ENCODE assay signal across 30 cellular contexts in the genomic region with DNA sequence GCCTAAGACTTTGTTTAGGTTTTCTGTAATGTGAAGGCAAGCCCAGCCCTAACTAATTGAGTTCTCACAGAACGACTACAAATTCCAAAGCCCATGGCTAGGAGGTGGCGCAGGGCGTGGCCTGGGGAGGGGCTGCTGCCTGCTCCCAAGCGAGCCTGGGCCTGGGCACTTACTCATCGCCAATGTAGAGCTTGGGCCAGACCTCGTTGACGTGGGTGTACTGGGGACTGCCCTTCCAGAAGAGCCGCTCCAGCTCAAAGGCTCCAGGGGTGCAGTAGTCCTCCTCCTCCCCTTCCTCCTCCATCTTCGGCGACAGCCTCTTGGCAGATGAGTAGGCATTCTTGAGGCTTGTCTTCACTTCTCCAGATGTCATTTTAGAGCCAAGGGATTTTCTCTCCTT. TPM values are rescaled to one million over a fixed set of nuclear protein-coding genes. Genes with fewer than 3 reads are reported as not detected.
A peak's percentile ranks its signal among the peaks of the same experiment; 100 is the strongest.
DNase-seq lines count a peak whose midpoint lies in the region; ATAC-seq and TF ChIP-seq lines count a peak whose summit lies in the region.
"Had no signal": no experiment of that assay in that cellular context is flagged by ENCODE, and none has a peak within 500 bp of the region (broad histone marks: within the 10 kb centered on the region; RNA-seq: fewer than 3 reads in every experiment).

No MANE protein-coding gene starts in this region.

- H3K9me3 ChIP-seq in SU-DHL-6 (ENCODE audit: insufficient read depth, low read length) (no peaks in the 10 kb centered on the region), fibroblast of lung (ENCODE audit: control insufficient read depth, insufficient read depth, low read depth, low read length) (no peaks in the 10 kb centered on the region), trophoblast cell (ENCODE audit: insufficient read depth, low read depth, low read length) (peaks cover 1% of the 10 kb centered on the region)
- H3K9me3 ChIP-seq: lower lobe of right lung, psoas muscle, upper lobe of right lung had no signal

- no peaks in the 10 kb centered on the region for H3K79me1 ChIP-seq in trophoblast cell (ENCODE audit: low read length)

- H2AFZ ChIP-seq in SU-DHL-6 (ENCODE audit: low read depth, low read length, severe bottlenecking) (peak overlapping the region; percentile 56), fibroblast of lung (ENCODE audit: low read length) (peak overlapping the region; percentile 37), trophoblast cell (ENCODE audit: insufficient read depth, low read length, poor library complexity) (peak overlapping the region; percentile 6)

- no peak overlapping the region for H4K8ac ChIP-seq in trophoblast cell (ENCODE audit: low read depth, low read length)

- no peak overlapping the region for H2BK120ac ChIP-seq in trophoblast cell (ENCODE audit: insufficient read depth, low read length, poor library complexity)

- H3K27me3 ChIP-seq in SU-DHL-6 (ENCODE audit: low read length) (no peaks in the 10 kb centered on the region), fibroblast of lung (ENCODE audit: control insufficient read depth, insufficient read depth, low read length) (no peaks in the 10 kb centered on the region), trophoblast cell (ENCODE audit: insufficient read depth, low read length) (no peaks in the 10 kb centered on the region)
- H3K27me3 ChIP-seq: upper lobe of right lung had no signal

- H3K9me3 Mint-ChIP-seq in stimulated activated effector memory CD8-positive, alpha-beta T cell treated with anti-CD3 and anti-CD28 coated beads, Interleukin-12 subunit alpha, Interleukin-12 subunit beta, amount 100 ng/mL, for 72 hours: no peaks in the 10 kb centered on the region
- no peaks in the 10 kb centered on the region for H3K9me3 Mint-ChIP-seq in endothelial cell (ENCODE audit: unreplicated experiment)
- H3K9me3 Mint-ChIP-seq: activated naive CD8-positive, alpha-beta T cell treated with anti-CD3 and anti-CD28 coated beads for 36 hours; H9; neural crest cell had no signal

- TF ChIP-seq CTCF in SU-DHL-6 (IDR thresholded peaks at IDR 0.05; ENCODE audit: insufficient read depth, low read length, poor library complexity, severe bottlenecking) (no peak), fibroblast of lung (conservative IDR thresholded peaks at IDR 0.05 in 1 of 2, IDR thresholded peaks at IDR 0.05 in 1 of 2; ENCODE audit: low read depth in 1 of 2, low read length in 2 of 2) (no peak), endothelial cell (IDR thresholded peaks at IDR 0.05; ENCODE audit: unreplicated experiment) (no peak)

- H4K91ac ChIP-seq in trophoblast cell (ENCODE audit: low read depth, low read length): no peak overlapping the region

- peaks cover 5% of the 10 kb centered on the region for H3K27me3 Mint-ChIP-seq in endothelial cell (ENCODE audit: unreplicated experiment)
- H3K27me3 Mint-ChIP-seq: activated CD4-positive, alpha-beta memory T cell treated with anti-CD3 and anti-CD28 coated beads for 36 hours; activated naive CD8-positive, alpha-beta T cell treated with anti-CD3 and anti-CD28 coated beads for 36 hours; B cell; CD8-positive, alpha-beta memory T cell had no signal

- H3K4ac ChIP-seq in trophoblast cell (ENCODE audit: low read depth, low read length): no peak overlapping the region

- H3K4me2 ChIP-seq in SU-DHL-6 (ENCODE audit: low read depth, low read length, poor library complexity, severe bottlenecking): no peak overlapping the region
- peak overlapping the region; percentile 11 for H3K4me2 ChIP-seq in fibroblast of lung (ENCODE audit: extremely low read depth, insufficient read depth, low read length)
- H3K4me2 ChIP-seq in trophoblast cell (ENCODE audit: low read length): no peak overlapping the region

- H3K4me3 Mint-ChIP-seq in stimulated activated effector memory CD8-positive, alpha-beta T cell treated with anti-CD3 and anti-CD28 coated beads, Interleukin-12 subunit alpha, Interleukin-12 subunit beta, amount 100 ng/mL, for 72 hours: no peak overlapping the region
- H3K4me3 Mint-ChIP-seq in endothelial cell (ENCODE audit: unreplicated experiment): no peak overlapping the region
- H3K4me3 Mint-ChIP-seq: activated CD4-positive, alpha-beta memory T cell treated with anti-CD3 and anti-CD28 coated beads for 36 hours; activated naive CD8-positive, alpha-beta T cell treated with anti-CD3 and anti-CD28 coated beads for 36 hours; B cell; CD8-positive, alpha-beta memory T cell; H9; neural crest cell had no signal

- H3K27ac ChIP-seq in SU-DHL-6 (ENCODE audit: low read depth, low read length) (no peak overlapping the region), fibroblast of lung (ENCODE audit: insufficient read depth, low read length) (no peak overlapping the region), trophoblast cell (ENCODE audit: low read depth, low read length) (no peak overlapping the region)
- H3K27ac ChIP-seq: lower lobe of right lung, psoas muscle, upper lobe of right lung had no signal

- no peak overlapping the region for H3K4me3 ChIP-seq in SU-DHL-6 (ENCODE audit: insufficient read depth, low read length, poor library complexity, severe bottlenecking)
- H3K4me3 ChIP-seq in fibroblast of lung (replicated peaks in 1 of 4; ENCODE audit: control extremely low read depth in 1 of 4, insufficient read depth in 1 of 4, low read depth in 3 of 4, low read length in 4 of 4): no peak overlapping the region
- no peak overlapping the region for H3K4me3 ChIP-seq in trophoblast cell (ENCODE audit: low read depth, low read length)
- H3K4me3 ChIP-seq: lower lobe of right lung, psoas muscle, upper lobe of right lung had no signal

- no peak overlapping the region for H3K18ac ChIP-seq in trophoblast cell (ENCODE audit: low read length)

- no CpG with 5 or more reads among the region's 10 CpGs for WGBS in trophoblast cell (ENCODE audit: extremely low coverage, insufficient coverage, insufficient read length)

- no peaks in the 10 kb centered on the region for H3F3A ChIP-seq in SU-DHL-6 (ENCODE audit: insufficient read depth)

- H2BK12ac ChIP-seq in trophoblast cell (ENCODE audit: low read length): no peak overlapping the region

- H3K23ac ChIP-seq in trophoblast cell (ENCODE audit: low read length): no peak overlapping the region

- no peaks in the 10 kb centered on the region for H4K20me1 ChIP-seq in SU-DHL-6 (ENCODE audit: low read depth, low read length)
- H4K20me1 ChIP-seq in fibroblast of lung (ENCODE audit: control insufficient read depth, extremely low read depth, insufficient read depth, low read length): no peaks in the 10 kb centered on the region

- H3K4me1 Mint-ChIP-seq in stimulated activated effector memory CD8-positive, alpha-beta T cell treated with anti-CD3 and anti-CD28 coated beads, Interleukin-12 subunit alpha, Interleukin-12 subunit beta, amount 100 ng/mL, for 72 hours: no peaks in the 10 kb centered on the region
- peaks cover 6% of the 10 kb centered on the region for H3K4me1 Mint-ChIP-seq in endothelial cell (ENCODE audit: unreplicated experiment)
- H3K4me1 Mint-ChIP-seq: activated naive CD8-positive, alpha-beta T cell treated with anti-CD3 and anti-CD28 coated beads for 36 hours; B cell; neural crest cell had no signal

- no peaks in the 10 kb centered on the region for H3K36me3 Mint-ChIP-seq in stimulated activated effector memory CD8-positive, alpha-beta T cell treated with anti-CD3 and anti-CD28 coated beads, Interleukin-12 subunit alpha, Interleukin-12 subunit beta, amount 100 ng/mL, for 72 hours
- H3K36me3 Mint-ChIP-seq in endothelial cell (ENCODE audit: low read depth, unreplicated experiment): no peaks in the 10 kb centered on the region
- H3K36me3 Mint-ChIP-seq: activated CD4-positive, alpha-beta memory T cell treated with anti-CD3 and anti-CD28 coated beads for 36 hours; activated naive CD8-positive, alpha-beta T cell treated with anti-CD3 and anti-CD28 coated beads for 36 hours; CD8-positive, alpha-beta memory T cell had no signal

- H2BK5ac ChIP-seq in trophoblast cell (ENCODE audit: low read depth, low read length, poor library complexity): no peak overlapping the region

- H3K27ac Mint-ChIP-seq in stimulated activated effector memory CD8-positive, alpha-beta T cell treated with anti-CD3 and anti-CD28 coated beads, Interleukin-12 subunit alpha, Interleukin-12 subunit beta, amount 100 ng/mL, for 72 hours: no peak overlapping the region
- no peak overlapping the region for H3K27ac Mint-ChIP-seq in endothelial cell (ENCODE audit: unreplicated experiment)
- H3K27ac Mint-ChIP-seq: activated CD4-positive, alpha-beta memory T cell treated with anti-CD3 and anti-CD28 coated beads for 36 hours; activated naive CD8-positive, alpha-beta T cell treated with anti-CD3 and anti-CD28 coated beads for 36 hours; B cell had no signal

- DNase-seq in GM04504 (ENCODE audit: low read depth) (peak; percentile 81), fibroblast of lung (ENCODE audit: low read depth in 2 of 2) (peak in 1 of 2 donors; percentile 43), trophoblast cell (no peak), endothelial cell (ENCODE audit: low spot score) (no peak), midbrain (lab: John Stamatoyannopoulos, UW) (no peak)
- no peak for DNase-seq in stimulated activated effector memory CD8-positive, alpha-beta T cell treated with anti-CD3 and anti-CD28 coated beads, Interleukin-12 subunit alpha, Interleukin-12 subunit beta, amount 100 ng/mL, for 72 hours (ENCODE audit: low spot score in 2 of 2)
- DNase-seq: activated CD4-positive, alpha-beta memory T cell treated with anti-CD3 and anti-CD28 coated beads for 36 hours; activated CD4-positive, CD25-positive, alpha-beta regulatory T cell; activated effector memory CD4-positive, alpha-beta T cell treated with Interleukin-2 at 50 U/mL for 16 hours; activated naive CD8-positive, alpha-beta T cell treated with anti-CD3 and anti-CD28 coated beads for 36 hours; CD8-positive, alpha-beta memory T cell; DMS153; erythroblast; GDM1; H9; kidney glomerular epithelial cell; lower lobe of right lung; NCI-H1092 treated with DMSO at 0.1 percent for 48 hours; NCI-H2029 treated with DMSO at 0.1 percent for 48 hours; NCI-H2227 treated with DMSO at 0.1 percent for 48 hours; NCI-H748 treated with DMSO at 0.1 percent for 48 hours; OCI-M1; SHP77; SW 1271; upper lobe of right lung had no signal

- no peak overlapping the region for H4K12ac ChIP-seq in trophoblast cell (ENCODE audit: low read depth, low read length)

- H3K4me1 ChIP-seq in fibroblast of lung (ENCODE audit: control insufficient read depth, extremely low read depth, insufficient read depth, low read length) (no peaks in the 10 kb centered on the region), trophoblast cell (ENCODE audit: control insufficient read depth in 1 of 2, insufficient read depth in 2 of 2, low read length in 2 of 2) (peaks cover 0 to 4% of the 10 kb centered on the region in 2 experiments)
- H3K4me1 ChIP-seq: lower lobe of right lung, upper lobe of right lung had no signal

- H3K79me2 ChIP-seq in SU-DHL-6 (ENCODE audit: insufficient read depth, low read length): no peaks in the 10 kb centered on the region
- H3K79me2 ChIP-seq in fibroblast of lung (ENCODE audit: control insufficient read depth, insufficient read depth, low read length): no peaks in the 10 kb centered on the region
- no peaks in the 10 kb centered on the region for H3K79me2 ChIP-seq in trophoblast cell (ENCODE audit: control insufficient read depth, insufficient read depth, low read length, poor library complexity)

- H3K36me3 ChIP-seq in SU-DHL-6 (ENCODE audit: low read length): no peaks in the 10 kb centered on the region
- no peaks in the 10 kb centered on the region for H3K36me3 ChIP-seq in fibroblast of lung (ENCODE audit: control insufficient read depth, insufficient read depth, low read length)
- H3K36me3 ChIP-seq in trophoblast cell (ENCODE audit: control insufficient read depth in 1 of 2, insufficient read depth in 2 of 2, low read length in 2 of 2): no peaks in the 10 kb centered on the region
- H3K36me3 ChIP-seq: lower lobe of right lung, upper lobe of right lung had no signal

- H3K9me2 ChIP-seq in SU-DHL-6 (replicated peaks; ENCODE audit: insufficient read depth, low read length): no peaks in the 10 kb centered on the region

- no peak overlapping the region for H3K9ac ChIP-seq in SU-DHL-6 (ENCODE audit: low read length)
- no peak overlapping the region for H3K9ac ChIP-seq in fibroblast of lung (ENCODE audit: insufficient read depth, low read length)
- H3K9ac ChIP-seq in trophoblast cell (ENCODE audit: low read length): no peak overlapping the region

- H3K14ac ChIP-seq in trophoblast cell (ENCODE audit: low read length): no peak overlapping the region

- H2AK5ac ChIP-seq in trophoblast cell (ENCODE audit: low read length): no peak overlapping the region

- no peak for ATAC-seq in stimulated activated effector memory CD8-positive, alpha-beta T cell treated with anti-CD3 and anti-CD28 coated beads, Interleukin-12 subunit alpha, Interleukin-12 subunit beta, amount 100 ng/mL, for 72 hours
- ATAC-seq in GM21529 (IDR thresholded peaks at IDR 0.05; ENCODE audit: unreplicated experiment): no peak
- ATAC-seq: lower lobe of right lung, upper lobe of right lung had no signal

RNA-seq across cellular contexts. Expression of gene SAMD8, which starts 53.3 kb away (rescaled TPM):
- total RNA-seq in fibroblast of lung (39.0 and 51.5 TPM in 2 replicates), endothelial cell (ENCODE audit: unreplicated experiment) (29.0 TPM)
- polyA plus RNA-seq in fibroblast of lung: 20.9 and 32.5 TPM in 2 replicates
- 9.9 and 14.2 TPM in 2 replicates for polyA plus RNA-seq in fibroblast of lung (2012)
- 27.6 and 29.3 TPM in 2 replicates for polyA minus RNA-seq in fibroblast of lung (ENCODE audit: low replicate concordance)
- polyA plus RNA-seq in trophoblast cell (2013): 26.6 and 28.8 TPM in 2 replicates

Comparison
In these comparisons a context has a peak if more than half of its experiments do, and no peak if none do; other contexts are left out.
1. H2AFZ ChIP-seq: peak in every context shown above with its lines; median percentile 56 in SU-DHL-6; 37 in fibroblast of lung; 6 in trophoblast cell.